Comparison of ENCODE assay signal across 8 cellular contexts in genomic region chr4:71026086-71026485, GRCh38. TPM values are rescaled to one million over a fixed set of nuclear protein-coding genes. Genes with fewer than 3 reads are reported as not detected.
DNase-seq lines count a peak whose midpoint lies in the region; ATAC-seq, FAIRE-seq and TF ChIP-seq lines count a peak whose summit lies in the region.

No MANE protein-coding gene starts in this region.

- BruUV-seq in HepG2 (replicated peaks; lab: Mats Ljungman, UMichigan), result no TSS peak

- peak; percentile 50 for DNase-seq in Caki2 (ENCODE audit: low read depth)
- peak; percentile 68 to 88 for DNase-seq in cardiac fibroblast (ENCODE audit: low read depth in 2 of 2)
- DNase-seq in HepG2 (ENCODE audit: low spot score), result peak; percentile 66
- DNase-seq in effector memory CD4-positive, alpha-beta T cell, result no peak
- no peak for DNase-seq in OCI-M2 (lab: John Stamatoyannopoulos, UW; ENCODE audit: unreplicated experiment)
- no peak for DNase-seq in activated gamma-delta T cell (lab: John Stamatoyannopoulos, UW)
- DNase-seq in posterior vena cava (ENCODE audit: low spot score), result no peak

- H3K9ac ChIP-seq in HUES64 (ENCODE audit: low read depth, low read length) (no peak overlapping the region), HepG2 (ENCODE audit: insufficient read depth, low read depth, low read length) (no peak overlapping the region)

- in situ Hi-C loops in Caki2 (cut with HindIII; ENCODE audit: low pct_unique_long_range_greater_than_20kb, low sequenced_read_pairs) (no loop called here), HepG2 (cut with HindIII; ENCODE audit: extremely low pct_ligation_motif_present, low pct_unique_long_range_greater_than_20kb) (no loop called here)

- 0 out of 2 replicates have a peak overlapping the region, but pooled peaks have one; percentile 33 for H3K27ac ChIP-seq in HUES64 (ENCODE audit: low read depth, low read length)
- no peak overlapping the region for H3K27ac ChIP-seq in HepG2 (ENCODE audit: extremely low read length, insufficient read depth, low read length)
- H3K27ac ChIP-seq in effector memory CD4-positive, alpha-beta T cell (ENCODE audit: insufficient read depth, low read length, poor library complexity, severe bottlenecking), result no peak overlapping the region

- TF ChIP-seq RAD21 in HepG2 (CRISPR knock-in tag; IDR thresholded peaks at IDR 0.05), result no peak

- no peak for TF ChIP-seq EP300 in HepG2 (IDR thresholded peaks at IDR 0.05; ENCODE audit: low read depth in 2 of 2, low read length in 2 of 2)
- TF ChIP-seq EP300 in HepG2 (CRISPR knock-in tag; IDR thresholded peaks at IDR 0.05; ENCODE audit: borderline replicate concordance), result no peak

- POLR2A ChIA-PET in HepG2 (lab: Yijun Ruan, JAX), result interaction anchor here (1.0 kb wide), 1 partner anchor 32 kb away, joined by 7 read pairs; the partner anchor contains the start of gene DCK

- no peaks in the 10 kb centered on the region for H3K79me2 ChIP-seq in HepG2 (ENCODE audit: insufficient read depth, low read length)

- no peaks in the 10 kb centered on the region for H3K9me3 ChIP-seq in HUES64 (ENCODE audit: insufficient read depth, low read depth, low read length)
- H3K9me3 ChIP-seq in HepG2 (ENCODE audit: low read length), result no peaks in the 10 kb centered on the region
- no peaks in the 10 kb centered on the region for H3K9me3 ChIP-seq in effector memory CD4-positive, alpha-beta T cell (ENCODE audit: control insufficient read depth, low read length)

- no peak overlapping the region for H3K4me2 ChIP-seq in HepG2 (ENCODE audit: low read depth, low read length)

- H3K36me3 ChIP-seq in HUES64 (ENCODE audit: insufficient read depth, low read length) (peaks cover 61% of the 10 kb centered on the region), HepG2 (replicated peaks in 1 of 2; ENCODE audit: control insufficient read depth in 1 of 2, insufficient read depth in 2 of 2, low read length in 2 of 2) (peaks cover 0 to 8% of the 10 kb centered on the region in 2 experiments; a peak in 2 of 5 replicates)
- peaks cover 31% of the 10 kb centered on the region for H3K36me3 ChIP-seq in effector memory CD4-positive, alpha-beta T cell (ENCODE audit: control insufficient read depth, insufficient read depth, low read length)

- TF ChIP-seq CTCF in cardiac fibroblast (IDR thresholded peaks at IDR 0.05; ENCODE audit: low read depth, low read length) (no peak), HepG2 (CRISPR knock-in tag; IDR thresholded peaks at IDR 0.05) (no peak)

- ATAC-seq in HepG2, result peak; percentile 86

- CTCF ChIA-PET in HepG2 (lab: Yijun Ruan, JAX; ENCODE audit: low intra/inter-chr PET ratio, low total read pairs), result no interaction called here

- TF ChIP-seq POLR2A in HepG2 (IDR thresholded peaks at IDR 0.05; ENCODE audit: insufficient read depth in 1 of 2, low read depth in 2 of 2, low read length in 2 of 2), result no peak

- intact Hi-C loops in HepG2 (cut with micrococcal nuclease; ENCODE audit: unreplicated experiment), result no loop called here
- intact Hi-C loops in posterior vena cava (cut with DNase I), result no loop called here

- H3K4me3 ChIP-seq in HUES64 (ENCODE audit: low read length) (no peak overlapping the region), cardiac fibroblast (replicated peaks in 1 of 2; ENCODE audit: low read depth in 2 of 2, low read length in 2 of 2) (no peak overlapping the region), HepG2 (replicated peaks in 1 of 3; ENCODE audit: insufficient read depth in 1 of 3, low read depth in 2 of 3, low read length in 3 of 3) (no peak overlapping the region)
- no peak overlapping the region for H3K4me3 ChIP-seq in effector memory CD4-positive, alpha-beta T cell (ENCODE audit: insufficient read depth, low read depth, low read length, poor library complexity, severe bottlenecking)

- WGBS in HUES64, result 98% methylated on average over 2 of the region's 2 CpGs
- 62% methylated on average over 2 of the region's 2 CpGs for WGBS in HepG2 (ENCODE audit: low lambda C conversion rate)

- H3K4me1 ChIP-seq in HUES64 (ENCODE audit: insufficient read depth, low read length) (peaks cover 16% of the 10 kb centered on the region), HepG2 (ENCODE audit: insufficient read depth, low read length) (peaks cover 15% of the 10 kb centered on the region)
- H3K4me1 ChIP-seq in effector memory CD4-positive, alpha-beta T cell (ENCODE audit: control insufficient read depth, insufficient read depth, low read length, poor library complexity, severe bottlenecking), result no peaks in the 10 kb centered on the region

- no peaks in the 10 kb centered on the region for H4K20me1 ChIP-seq in HepG2 (ENCODE audit: insufficient read depth, low read length)

- FAIRE-seq in HepG2 (lab: Jason Lieb, UNC), result peak; percentile 72

- H3K27me3 ChIP-seq in HUES64 (ENCODE audit: insufficient read depth, low read length), result no peaks in the 10 kb centered on the region
- no peaks in the 10 kb centered on the region for H3K27me3 ChIP-seq in HepG2 (ENCODE audit: control insufficient read depth in 1 of 2, insufficient read depth in 2 of 2, low read length in 2 of 2)
- no peaks in the 10 kb centered on the region for H3K27me3 ChIP-seq in effector memory CD4-positive, alpha-beta T cell (replicated peaks; ENCODE audit: control insufficient read depth, insufficient read depth, low read length, poor library complexity, severe bottlenecking)

- no peak overlapping the region for H2AFZ ChIP-seq in HepG2 (ENCODE audit: low read length)

TF ChIP-seq in HepG2, 621 proteins besides CTCF, POLR2A, EP300 and RAD21 (continues in another document):
- TF ChIP-seq THRA (CRISPR knock-in tag; IDR thresholded peaks at IDR 0.05; ENCODE audit: borderline replicate concordance), result peak; percentile 91; the same call in 1 of the 2 replicates
- no peak for TF ChIP-seq ZMYM4 (CRISPR knock-in tag; IDR thresholded peaks at IDR 0.05)
- no peak for TF ChIP-seq MBNL3 (CRISPR knock-in tag; conservative IDR thresholded peaks at IDR 0.05)
- no peak for TF ChIP-seq ZNF530 (CRISPR knock-in tag; IDR thresholded peaks at IDR 0.05; ENCODE audit: low read depth)
- no peak for TF ChIP-seq ZNF550 (CRISPR knock-in tag; IDR thresholded peaks at IDR 0.05; ENCODE audit: borderline replicate concordance)
- peak; percentile 75; the same call in 1 of the 2 replicates for TF ChIP-seq RXRB (CRISPR knock-in tag; IDR thresholded peaks at IDR 0.05; ENCODE audit: borderline replicate concordance)
- TF ChIP-seq IRF1 (CRISPR knock-in tag; IDR thresholded peaks at IDR 0.05; ENCODE audit: low read depth), result no peak
- no peak for TF ChIP-seq HOXA5 (CRISPR knock-in tag; IDR thresholded peaks at IDR 0.05)
- TF ChIP-seq CREB1 (IDR thresholded peaks at IDR 0.05), result no peak
- peak; percentile 39; the same call in 1 of the 2 replicates for TF ChIP-seq CREB1 (CRISPR knock-in tag; IDR thresholded peaks at IDR 0.05)

RNA-seq across cellular contexts. Expression of gene DCK, which starts 32.6 kb away (rescaled TPM):
- total RNA-seq in Caki2 (2014; rRNA removed; shearing (Covaris generic); ENCODE audit: low replicate concordance), result 19.1 and 25.8 TPM in 2 replicates
- 22.5 TPM for polyA plus RNA-seq in HUES64 (2013, experiment 1 of 2)
- 23.6 TPM for polyA plus RNA-seq in HUES64 (2013, experiment 2 of 2)
- total RNA-seq in HepG2 (2016; rRNA removed; fragmentation: Illumina TruSeq; extraction: Trizol), result 21.8 and 33.5 TPM in 2 replicates
- total RNA-seq in HepG2 (2016; cell fraction: cytosol; rRNA removed; fragmentation: Illumina TruSeq; extraction: Trizol; ENCODE audit: low read depth), result 3.2 and 3.3 TPM in 2 replicates
- 22.5 and 31.3 TPM in 2 replicates for total RNA-seq in HepG2 (2016; cell fraction: insoluble cytoplasmic fraction; rRNA removed; fragmentation: Illumina TruSeq; extraction: Trizol)
- total RNA-seq in HepG2 (2016; cell fraction: membrane; rRNA removed; fragmentation: Illumina TruSeq; extraction: Trizol), result 12.4 and 13.6 TPM in 2 replicates
- 13.0 and 17.9 TPM in 2 replicates for total RNA-seq in HepG2 (2016; cell fraction: nucleus; rRNA removed; fragmentation: Illumina TruSeq; extraction: Trizol)
- polyA plus RNA-seq in HepG2 (2011; rRNA removed), result 3.3 and 5.7 TPM in 2 replicates
- polyA plus RNA-seq in HepG2 (2011; cell fraction: cytosol; rRNA removed), result 2.4 and 3.3 TPM in 2 replicates
- polyA plus RNA-seq in HepG2 (2011; cell fraction: nucleus; rRNA removed), result 1.6 and 2.1 TPM in 2 replicates
- polyA plus RNA-seq in HepG2 (2012), result 5.4 and 10.5 TPM in 2 replicates
- 2.2 and 2.3 TPM in 2 replicates for polyA plus RNA-seq in HepG2 (2016; cell fraction: cytosol; fragmentation: Illumina TruSeq; extraction: Trizol; ENCODE audit: low read depth)
- 34.0 and 37.2 TPM in 2 replicates for polyA plus RNA-seq in HepG2 (2016; cell fraction: insoluble cytoplasmic fraction; fragmentation: Illumina TruSeq; extraction: Trizol; ENCODE audit: low read depth)
- polyA plus RNA-seq in HepG2 (2016; cell fraction: membrane; fragmentation: Illumina TruSeq; extraction: Trizol; ENCODE audit: low read depth), result 7.5 and 8.5 TPM in 2 replicates
- 16.6 and 18.1 TPM in 2 replicates for polyA plus RNA-seq in HepG2 (2016; cell fraction: nucleus; fragmentation: Illumina TruSeq; extraction: Trizol; ENCODE audit: insufficient read depth, low read depth)
- polyA minus RNA-seq in HepG2 (2011; rRNA and poly(A)+ RNA removed; ENCODE audit: low replicate concordance), result 1.2 TPM in 2 replicates
- polyA minus RNA-seq in HepG2 (2011; cell fraction: cytosol; rRNA and poly(A)+ RNA removed), result 4.8 TPM in 2 replicates
- polyA minus RNA-seq in HepG2 (2011; cell fraction: nucleus; rRNA and poly(A)+ RNA removed), result 5.1 and 13.9 TPM in 2 replicates
- 10 to 100 TPM; 12.8 to 13.2 TPM for total RNA-seq in posterior vena cava

Comparison
In these comparisons a context has a peak if more than half of its experiments do, and no peak if none do; other contexts are left out.
1. DNase-seq: peak in Caki2 (single experiment), cardiac fibroblast (2 of 2) and HepG2 (single experiment); none in effector memory CD4-positive, alpha-beta T cell (0 of 3), OCI-M2 (single experiment), activated gamma-delta T cell (single experiment) and posterior vena cava (single experiment).